ENCODE assay signal across 13 cellular contexts in genomic region chr12:95201056-95201670, GRCh38. TPM values are rescaled to one million over a fixed set of nuclear protein-coding genes. Genes with fewer than 3 reads are reported as not detected.
DNase-seq lines count a peak whose midpoint lies in the region; ATAC-seq, FAIRE-seq and TF ChIP-seq lines count a peak whose summit lies in the region.
"Had no signal": no experiment of that assay in that cellular context is flagged by ENCODE, and none has a peak within 500 bp of the region (broad histone marks: within the 10 kb centered on the region; RNA-seq: fewer than 3 reads in every experiment).

No MANE protein-coding gene starts in this region.

- intact Hi-C loops in gastrocnemius medialis (cut with DNase I; ENCODE audit: low total_unique reads), result no loop called here
- intact Hi-C loops in CD8-positive, alpha-beta T cell (cut with DNase I, micrococcal nuclease), result no loop called here

- no peaks in the 10 kb centered on the region for H3K27me3 ChIP-seq in gastrocnemius medialis
- H3K27me3 ChIP-seq in CD8-positive, alpha-beta T cell (ENCODE audit: insufficient read depth, low read length), result no peaks in the 10 kb centered on the region

- H3K27ac ChIP-seq in A549 (peak overlapping the region; percentile 95 to 99), gastrocnemius medialis (no peak overlapping the region)
- no peak overlapping the region for H3K27ac ChIP-seq in CD8-positive, alpha-beta T cell (ENCODE audit: low read depth, low read length)

- no peaks in the 10 kb centered on the region for H3K9me3 Mint-ChIP-seq in nephron
- no peaks in the 10 kb centered on the region for H3K9me3 Mint-ChIP-seq in CD8-positive, alpha-beta T cell

- POLR2A ChIA-PET in A549 (lab: Yijun Ruan, JAX), result interaction anchor here (0.7 to 4.6 kb wide), 6 partner anchors 14 to 135 kb away, joined by 3 to 33 read pairs (median 9); partner anchors contain the start of genes FGD6 and VEZT
- POLR2A ChIA-PET in CD8-positive, alpha-beta T cell (lab: Charles Lee), result no interaction called here

- no peak for FAIRE-seq in A549 (lab: Jason Lieb, UNC)
- FAIRE-seq: islet of Langerhans had no signal

- WGBS in A549 (ENCODE audit: missing lambda C conversion rate), result 2% methylated on average over 4 of the region's 4 CpGs

- H3K4me1 ChIP-seq in A549 (peaks cover 76% of the 10 kb centered on the region), gastrocnemius medialis (peaks cover 14 to 25% of the 10 kb centered on the region in 2 donors)
- H3K4me1 ChIP-seq in CD8-positive, alpha-beta T cell (ENCODE audit: insufficient read depth, low read length), result no peaks in the 10 kb centered on the region

- no peak; a peak in 1 of 5 replicates for TF ChIP-seq RAD21 in A549 (conservative IDR thresholded peaks at IDR 0.05 in 1 of 2, IDR thresholded peaks at IDR 0.05 in 1 of 2)

- H3K4me2 ChIP-seq in A549, result peak overlapping the region; percentile 94

- peak overlapping the region in 2 of 3 experiments; percentile 40 to 50 for H3K4me3 Mint-ChIP-seq in nephron
- H3K4me3 Mint-ChIP-seq in CD8-positive, alpha-beta T cell, result no peak overlapping the region

- peak; percentile 61 to 88; a peak in 4 of 5 replicates for TF ChIP-seq EP300 in A549 (IDR thresholded peaks at IDR 0.05)

- CTCF ChIA-PET in A549 (lab: Yijun Ruan, JAX), result interaction anchor here (0.7 to 6.2 kb wide), 6 partner anchors 9 to 84 kb away, joined by 3 to 47 read pairs (median 8); partner anchors contain the start of genes FGD6 and VEZT
- CTCF ChIA-PET in CD8-positive, alpha-beta T cell (lab: Charles Lee), result interaction anchor here (0.7 kb wide), 1 partner anchor 17 kb away, joined by 3 read pairs; no protein-coding TSS in a partner anchor

- ATAC-seq in A549 (peak; percentile 28 to 45; a peak in 3 of 6 replicates), gastrocnemius medialis (no peak), HG03442 (IDR thresholded peaks at IDR 0.05; ENCODE audit: unreplicated experiment) (no peak), GM21529 (IDR thresholded peaks at IDR 0.05; ENCODE audit: unreplicated experiment) (no peak)
- ATAC-seq in CD8-positive, alpha-beta T cell, result no peak
- ATAC-seq: activated CD4-positive, CD25-positive, alpha-beta regulatory T cell treated with anti-CD3 and anti-CD28 coated beads, Interleukin-2, amount 50 U/mL, for 24 hours had no signal

- peak; percentile 57 to 89 for DNase-seq in A549 (ENCODE audit: low read depth in 1 of 2, low spot score in 1 of 2)
- peak; percentile 43 for DNase-seq in HT1080 (ENCODE audit: low read depth)
- peak; percentile 55 to 78 for DNase-seq in cardiac fibroblast (ENCODE audit: low read depth in 2 of 2)
- DNase-seq in gastrocnemius medialis, result no peak
- DNase-seq in CD8-positive, alpha-beta T cell, result no peak
- DNase-seq: activated naive CD4-positive, alpha-beta T cell treated with Interleukin-2 at 50 U/mL for 16 hours; NCI-H2029 treated with DMSO at 0.1 percent for 48 hours; RPMI8226 had no signal

- no peaks in the 10 kb centered on the region for H3K36me3 ChIP-seq in gastrocnemius medialis
- H3K36me3 ChIP-seq in CD8-positive, alpha-beta T cell (ENCODE audit: insufficient read depth, low read length), result no peaks in the 10 kb centered on the region

- H3K27ac Mint-ChIP-seq in nephron, result peak overlapping the region; percentile 80 to 94 (median 90)
- no peak overlapping the region for H3K27ac Mint-ChIP-seq in CD8-positive, alpha-beta T cell

- no peak for TF ChIP-seq CTCF in A549 (IDR thresholded peaks at IDR 0.05)
- TF ChIP-seq CTCF in cardiac fibroblast (IDR thresholded peaks at IDR 0.05; ENCODE audit: low read depth, low read length), result no peak
- no peak for TF ChIP-seq CTCF in nephron (IDR thresholded peaks at IDR 0.05; ENCODE audit: unreplicated experiment in 3 of 3)
- no peak for TF ChIP-seq CTCF in gastrocnemius medialis (IDR thresholded peaks at IDR 0.05 in 4 of 5, conservative IDR thresholded peaks at IDR 0.05 in 1 of 5)
- no peak for TF ChIP-seq CTCF in CD8-positive, alpha-beta T cell (IDR thresholded peaks at IDR 0.05)

- H3K36me3 Mint-ChIP-seq in nephron (ENCODE audit: low read depth), result peaks cover 9% of the 10 kb centered on the region
- no peaks in the 10 kb centered on the region for H3K36me3 Mint-ChIP-seq in CD8-positive, alpha-beta T cell

- H3K9me3 ChIP-seq in A549 (no peaks in the 10 kb centered on the region), gastrocnemius medialis (no peaks in the 10 kb centered on the region)
- H3K9me3 ChIP-seq in CD8-positive, alpha-beta T cell (ENCODE audit: low read length), result no peaks in the 10 kb centered on the region

- H3K4me3 ChIP-seq in A549 (peak overlapping the region; percentile 27), cardiac fibroblast (replicated peaks in 1 of 2; ENCODE audit: low read depth in 2 of 2, low read length in 2 of 2) (peak overlapping the region in 1 of 2 donors; percentile 5), gastrocnemius medialis (no peak overlapping the region)
- H3K4me3 ChIP-seq in CD8-positive, alpha-beta T cell (ENCODE audit: low read depth, low read length), result no peak overlapping the region

- in situ Hi-C loops in gastrocnemius medialis (cut with MboI; ENCODE audit: low sequenced_read_pairs in 4 of 4), result no loop called here

- TF ChIP-seq POLR2A in A549 (IDR thresholded peaks at IDR 0.05; ENCODE audit: low read length) (no peak), gastrocnemius medialis (IDR thresholded peaks at IDR 0.05) (no peak)

- H3K4me1 Mint-ChIP-seq in nephron, result peaks cover 65% of the 10 kb centered on the region
- H3K4me1 Mint-ChIP-seq in CD8-positive, alpha-beta T cell (ENCODE audit: low read depth), result peaks cover 6% of the 10 kb centered on the region

- H3K27me3 Mint-ChIP-seq in nephron (ENCODE audit: low read depth), result no peaks in the 10 kb centered on the region
- H3K27me3 Mint-ChIP-seq in CD8-positive, alpha-beta T cell (ENCODE audit: low read depth), result no peaks in the 10 kb centered on the region

TF ChIP-seq in A549, 52 proteins besides CTCF, POLR2A, EP300 and RAD21 (continues in another document):
- TF ChIP-seq HOXB5 (CRISPR knock-in tag; IDR thresholded peaks at IDR 0.05), result 0 out of 2 replicates have a peak, but pooled peaks have one; percentile 27
- no peak for TF ChIP-seq MAFK (IDR thresholded peaks at IDR 0.05; ENCODE audit: partially characterized antibody)
- no peak for TF ChIP-seq FOXS1 (CRISPR knock-in tag; IDR thresholded peaks at IDR 0.05)
- peak; percentile 45; the same call in 1 of the 2 replicates for TF ChIP-seq JUNB (IDR thresholded peaks at IDR 0.05)
- peak; percentile 69 to 84; a peak in 2 of 5 replicates for TF ChIP-seq JUN (IDR thresholded peaks at IDR 0.05)
- TF ChIP-seq MAX (IDR thresholded peaks at IDR 0.05), result peak; percentile 70; the same call in 1 of the 2 replicates
- TF ChIP-seq USF2 (IDR thresholded peaks at IDR 0.05), result no peak
- TF ChIP-seq SREBF2 (IDR thresholded peaks at IDR 0.05), result no peak
- TF ChIP-seq CEBPB (IDR thresholded peaks at IDR 0.05), result peak; percentile 69 to 91; a peak in 3 of 4 replicates
- TF ChIP-seq ATOH8 (CRISPR knock-in tag; IDR thresholded peaks at IDR 0.05; ENCODE audit: low read depth), result peak; percentile 63; the same call in 1 of the 2 replicates

RNA-seq across cellular contexts. Expression of gene FGD6, which starts 16.1 kb away (rescaled TPM):
- polyA plus RNA-seq in A549 (2011; rRNA removed) (42.0 and 48.0 TPM in 2 replicates), A549 (2017; fragmentation: RNase III; extraction: RNeasy Plus Mini Kit Qiagen cat#74134 plus additional on column Dnase treatment) (15.5 to 17.6 TPM (median 16.5 TPM) in 3 replicates)
- 6.0 and 6.7 TPM in 2 replicates for polyA plus RNA-seq in A549 (2012; cell fraction: cytosol; rRNA removed)
- 10.5 and 17.1 TPM in 2 replicates for polyA plus RNA-seq in A549 (2012; cell fraction: nucleus; rRNA removed)
- polyA minus RNA-seq in A549 (2011; rRNA and poly(A)+ RNA removed), result 54.8 and 54.9 TPM in 2 replicates
- 7.2 and 9.4 TPM in 2 replicates for total RNA-seq in HT1080 (2014; rRNA removed; shearing (Covaris generic))
- 5.7 and 7.8 TPM in 2 replicates for polyA plus RNA-seq in HT1080 (2015; cell fraction: cytosol; rRNA removed)
- polyA plus RNA-seq in HT1080 (2015; cell fraction: nucleus; rRNA removed), result 12.3 and 13.7 TPM in 2 replicates
- 1 to 10 TPM; 2.9 to 8.4 (median 4.4) TPM for total RNA-seq in gastrocnemius medialis
- total RNA-seq in CD8-positive, alpha-beta T cell, result 1 to 10 TPM in 1 of 2 experiments, under 1 TPM in 1; 0.94 to 1.6 TPM

RNA-seq across cellular contexts. Expression of gene VEZT, which starts 16.4 kb away (rescaled TPM):
- polyA plus RNA-seq in A549 (2011; rRNA removed), result 256 and 259 TPM in 2 replicates
- polyA plus RNA-seq in A549 (2012; cell fraction: cytosol; rRNA removed), result 45.9 and 52.6 TPM in 2 replicates
- 20.8 and 28.1 TPM in 2 replicates for polyA plus RNA-seq in A549 (2012; cell fraction: nucleus; rRNA removed)
- polyA plus RNA-seq in A549 (2017; fragmentation: RNase III; extraction: RNeasy Plus Mini Kit Qiagen cat#74134 plus additional on column Dnase treatment), result 87.1 to 92.3 TPM (median 89.6 TPM) in 3 replicates
- 184 and 235 TPM in 2 replicates for polyA minus RNA-seq in A549 (2011; rRNA and poly(A)+ RNA removed)
- total RNA-seq in HT1080 (2014; rRNA removed; shearing (Covaris generic)), result 51.8 and 60.4 TPM in 2 replicates
- polyA plus RNA-seq in HT1080 (2015; cell fraction: cytosol; rRNA removed), result 52.0 and 64.0 TPM in 2 replicates
- polyA plus RNA-seq in HT1080 (2015; cell fraction: nucleus; rRNA removed), result 63.4 and 67.4 TPM in 2 replicates
- total RNA-seq in gastrocnemius medialis, result 100 to 1,000 TPM; 100 to 131 (median 118) TPM
- total RNA-seq in CD8-positive, alpha-beta T cell, result 10 to 100 TPM; 48.4 to 57.7 TPM

Comparison
In these comparisons a context has a peak if more than half of its experiments do, and no peak if none do; other contexts are left out.
1. ATAC-seq: peak in A549 (2 of 2); none in gastrocnemius medialis (0 of 2), CD8-positive, alpha-beta T cell (single experiment), HG03442 (single experiment) and GM21529 (single experiment).
2. DNase-seq: peak in A549 (2 of 2), HT1080 (single experiment) and cardiac fibroblast (2 of 2); none in gastrocnemius medialis (0 of 2) and CD8-positive, alpha-beta T cell (0 of 7).
3. H3K27ac ChIP-seq: peak in A549 (2 of 2); none in gastrocnemius medialis (0 of 4) and CD8-positive, alpha-beta T cell (single experiment).